Comparison of ENCODE assay signal across 8 cellular contexts in genomic region chr2:95121495-95122196, GRCh38. TPM values are rescaled to one million over a fixed set of nuclear protein-coding genes. Genes with fewer than 3 reads are reported as not detected.
DNase-seq lines count a peak whose midpoint lies in the region; ATAC-seq lines count a peak whose summit lies in the region.

MRPS5 (minus strand) TSS chr2:95121808; CDS start chr2:95121791, 17 bp downstream.

- DNase-seq in AG08396 (ENCODE audit: low spot score) (peak; percentile 98), NCI-H345 (lab: John Stamatoyannopoulos, UW) (peak; percentile 77), cerebellum (ENCODE audit: low spot score) (peak; percentile 91), kidney tubule cell (ENCODE audit: low spot score) (peak; percentile 77)
- peak; percentile 76 for DNase-seq in activated CD4-positive, alpha-beta T cell treated with anti-CD3 and anti-CD28 coated beads for 1 hour
- DNase-seq in stimulated activated CD4-positive, alpha-beta T cell treated with anti-CD3 and anti-CD28 coated beads, Interleukin-1b, Interleukin-23, amount 100 ng/mL, for 24 hours (ENCODE audit: low read depth in 4 of 4, low spot score in 1 of 4), result peak; percentile 82 to 88 (median 85)

- peak; percentile 90 for ATAC-seq in GM18873 (IDR thresholded peaks at IDR 0.05; ENCODE audit: low FRiP score, unreplicated experiment)
- ATAC-seq in HG03135 (IDR thresholded peaks at IDR 0.05; ENCODE audit: unreplicated experiment), result peak; percentile 93

RNA-seq across cellular contexts. Expression of gene MRPS5, which starts in this region (rescaled TPM):
- total RNA-seq in cerebellum, result 49.5 TPM

Comparison
In these comparisons a context has a peak if more than half of its experiments do, and no peak if none do; other contexts are left out.
1. Peak in every context shown above with its lines: DNase-seq and ATAC-seq.